In the genomic region with DNA sequence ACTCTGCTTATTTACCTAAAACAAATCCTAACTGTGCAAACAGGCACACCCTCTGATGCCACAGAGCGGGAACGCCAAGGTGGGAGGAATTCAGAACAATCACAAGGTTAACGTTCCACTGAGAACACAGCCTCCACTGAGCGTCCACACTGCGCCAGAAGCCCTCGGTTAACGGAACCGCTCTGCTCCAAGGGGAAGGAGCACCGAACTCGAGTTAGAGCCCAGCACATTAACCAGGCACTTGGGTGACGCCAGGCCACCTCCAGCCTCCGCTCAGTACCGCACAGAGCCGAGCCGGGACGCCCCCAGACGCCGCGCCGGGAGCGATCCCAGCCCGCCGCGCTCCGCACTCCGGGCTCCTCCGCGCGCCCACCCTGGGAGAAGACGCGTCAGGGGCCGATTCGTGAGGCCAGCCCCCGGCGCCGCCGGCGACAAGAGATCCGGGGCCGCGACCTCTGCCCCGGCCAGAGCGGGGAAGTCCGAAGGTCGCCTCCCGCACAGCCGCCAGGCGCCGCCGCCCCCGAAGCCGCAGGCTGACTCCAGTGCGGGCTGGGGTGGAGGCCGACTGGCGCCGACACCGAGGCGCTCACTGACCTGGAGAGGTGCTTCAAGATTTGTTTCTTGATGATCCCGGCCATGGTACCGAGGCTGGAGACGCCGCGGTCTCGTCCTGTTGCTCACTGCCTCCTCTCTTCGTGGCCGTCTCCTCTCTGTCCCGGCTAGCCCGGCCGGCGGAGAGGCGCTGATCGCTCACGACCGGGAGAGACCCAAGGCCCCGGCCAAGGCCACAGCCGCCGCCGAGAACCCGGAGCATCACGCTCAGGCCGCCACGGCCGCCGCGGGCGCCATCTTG, we compare ENCODE assay signal across 8 cellular contexts.
DNase-seq lines count a peak whose midpoint lies in the region; TF ChIP-seq lines count a peak whose summit lies in the region.

No MANE protein-coding gene starts in this region.

- CTCF ChIA-PET in RWPE1 (lab: Yijun Ruan, JAX): no interaction called here

- POLR2A ChIA-PET in RWPE1 (lab: Yijun Ruan, JAX; ENCODE audit: low non-redundant PET): no interaction called here

- peak; percentile 46 for DNase-seq in DMS79 treated with DMSO at 0.1 percent for 48 hours (lab: John Stamatoyannopoulos, UW)
- DNase-seq in GM20000 (ENCODE audit: low spot score): peak; percentile 52
- peak; percentile 47 for DNase-seq in HK-2 (ENCODE audit: unreplicated experiment)
- peak; percentile 34 for DNase-seq in RWPE1 (ENCODE audit: low spot score)
- peak; percentile 15 for DNase-seq in hepatic stellate cell (ENCODE audit: low spot score)
- peak; percentile 96 for DNase-seq in retina
- DNase-seq in epidermal melanocyte (ENCODE audit: insufficient read length, low spot score): no peak

- H3K27ac ChIP-seq in RWPE1 (peak overlapping the region; percentile 95), angular gyrus (ENCODE audit: low read depth, low read length) (peak overlapping the region; percentile 96)

- no peak for TF ChIP-seq CTCF in GM20000 (IDR thresholded peaks at IDR 0.05; ENCODE audit: extremely low read depth, missing control alignments)
- TF ChIP-seq CTCF in RWPE1 (conservative IDR thresholded peaks at IDR 0.05; ENCODE audit: low read depth): no peak
